In genomic region chr19:35777961-35778360, GRCh38 we compare ENCODE assay signal across 1 cellular context.
TF ChIP-seq lines count a peak whose summit lies in the region.

No MANE protein-coding gene starts in this region.

TF ChIP-seq in H1, 55 proteins besides CTCF, POLR2A, EP300 and RAD21:
- TF ChIP-seq JUND (IDR thresholded peaks at IDR 0.05; ENCODE audit: low read length) (no peak), KDM1A (IDR thresholded peaks at IDR 0.05; ENCODE audit: borderline replicate concordance, low read length) (no peak), KDM5A (IDR thresholded peaks at IDR 0.05; ENCODE audit: low read length) (no peak), CEBPB (IDR thresholded peaks at IDR 0.05; ENCODE audit: low read depth, low read length) (no peak), FOSL1 (IDR thresholded peaks at IDR 0.05; ENCODE audit: insufficient read depth, low read depth, low read length) (no peak), TCF12 (IDR thresholded peaks at IDR 0.05; ENCODE audit: low read depth, low read length) (no peak), CTBP2 (IDR thresholded peaks at IDR 0.05; ENCODE audit: borderline replicate concordance, insufficient read depth, insufficient read length, low read length) (no peak)
